ENCODE assay signal across 22 cellular contexts in genomic region chr3:108970561-108970960, GRCh38. TPM values are rescaled to one million over a fixed set of nuclear protein-coding genes. Genes with fewer than 3 reads are reported as not detected.
"Had no signal": no experiment of that assay in that cellular context is flagged by ENCODE, and none has a peak within 500 bp of the region (broad histone marks: within the 10 kb centered on the region; RNA-seq: fewer than 3 reads in every experiment).

No MANE protein-coding gene starts in this region.

- H3K27me3 ChIP-seq: right atrium auricular region, stomach had no signal

- DNase-seq: activated CD4-positive, alpha-beta memory T cell treated with anti-CD3 and anti-CD28 coated beads for 36 hours; activated CD4-positive, alpha-beta T cell treated with anti-CD3 and anti-CD28 coated beads for 36 hours; activated naive CD8-positive, alpha-beta T cell treated with anti-CD3 and anti-CD28 coated beads for 36 hours; activated T-cell treated with anti-CD3 and anti-CD28 coated beads for 4 hours; amniotic stem cell; erythroblast; kidney glomerular epithelial cell; left ventricle myocardium inferior; mammary epithelial cell; stimulated activated CD4-positive, alpha-beta T cell treated with anti-CD3 and anti-CD28 coated beads, Interleukin-2, amount 100 ng/mL, for 24 hours; stomach had no signal

- H3K36me3 ChIP-seq: left ventricle myocardium inferior, right atrium auricular region, stomach had no signal

- H3K4me3 Mint-ChIP-seq: activated CD4-positive, alpha-beta memory T cell treated with anti-CD3 and anti-CD28 coated beads for 36 hours; activated CD4-positive, alpha-beta T cell treated with anti-CD3 and anti-CD28 coated beads for 36 hours; activated naive CD8-positive, alpha-beta T cell treated with anti-CD3 and anti-CD28 coated beads for 36 hours; central memory CD8-positive, alpha-beta T cell; type B pancreatic cell had no signal

- H3K4me1 ChIP-seq: left ventricle myocardium inferior, right atrium auricular region, stomach had no signal

- H3K4me1 Mint-ChIP-seq: central memory CD8-positive, alpha-beta T cell had no signal

- H3K4me3 ChIP-seq: coronary artery, left ventricle myocardium inferior, right atrium auricular region, stomach had no signal

- H3K9me3 ChIP-seq: left ventricle myocardium inferior, right atrium auricular region, stomach had no signal

- H3K9me3 Mint-ChIP-seq: activated CD4-positive, alpha-beta memory T cell treated with anti-CD3 and anti-CD28 coated beads for 36 hours; activated naive CD8-positive, alpha-beta T cell treated with anti-CD3 and anti-CD28 coated beads for 36 hours; central memory CD8-positive, alpha-beta T cell had no signal

- H3K36me3 Mint-ChIP-seq: activated CD4-positive, alpha-beta memory T cell treated with anti-CD3 and anti-CD28 coated beads for 36 hours; activated naive CD8-positive, alpha-beta T cell treated with anti-CD3 and anti-CD28 coated beads for 36 hours; type B pancreatic cell had no signal

- ATAC-seq: activated CD4-positive, alpha-beta T cell treated with anti-CD3 and anti-CD28 coated beads for 36 hours had no signal

- H3K27ac Mint-ChIP-seq: activated CD4-positive, alpha-beta memory T cell treated with anti-CD3 and anti-CD28 coated beads for 36 hours; activated CD4-positive, alpha-beta T cell treated with anti-CD3 and anti-CD28 coated beads for 36 hours; activated naive CD8-positive, alpha-beta T cell treated with anti-CD3 and anti-CD28 coated beads for 36 hours; type B pancreatic cell had no signal

RNA-seq across cellular contexts. Expression of gene GUCA1C, which starts 16.9 kb away (rescaled TPM):
- total RNA-seq: activated CD4-positive, alpha-beta memory T cell treated with anti-CD3 and anti-CD28 coated beads for 36 hours; activated CD4-positive, alpha-beta T cell treated with anti-CD3 and anti-CD28 coated beads for 36 hours; activated naive CD8-positive, alpha-beta T cell treated with anti-CD3 and anti-CD28 coated beads for 36 hours; frontal cortex; mammary epithelial cell; mononuclear cell; omental fat pad; posterior vena cava; right atrium auricular region; stomach; T-helper 2 cell treated with Interferon-gamma antibody and Interleukin-4, amounts not matched to agents 100 ng/mL and 5 ng/mL, for 36 hours; temporal lobe had no signal
- polyA plus RNA-seq: neural cell had no signal
